8 cellular contexts compared by ENCODE assay signal in the genomic region with DNA sequence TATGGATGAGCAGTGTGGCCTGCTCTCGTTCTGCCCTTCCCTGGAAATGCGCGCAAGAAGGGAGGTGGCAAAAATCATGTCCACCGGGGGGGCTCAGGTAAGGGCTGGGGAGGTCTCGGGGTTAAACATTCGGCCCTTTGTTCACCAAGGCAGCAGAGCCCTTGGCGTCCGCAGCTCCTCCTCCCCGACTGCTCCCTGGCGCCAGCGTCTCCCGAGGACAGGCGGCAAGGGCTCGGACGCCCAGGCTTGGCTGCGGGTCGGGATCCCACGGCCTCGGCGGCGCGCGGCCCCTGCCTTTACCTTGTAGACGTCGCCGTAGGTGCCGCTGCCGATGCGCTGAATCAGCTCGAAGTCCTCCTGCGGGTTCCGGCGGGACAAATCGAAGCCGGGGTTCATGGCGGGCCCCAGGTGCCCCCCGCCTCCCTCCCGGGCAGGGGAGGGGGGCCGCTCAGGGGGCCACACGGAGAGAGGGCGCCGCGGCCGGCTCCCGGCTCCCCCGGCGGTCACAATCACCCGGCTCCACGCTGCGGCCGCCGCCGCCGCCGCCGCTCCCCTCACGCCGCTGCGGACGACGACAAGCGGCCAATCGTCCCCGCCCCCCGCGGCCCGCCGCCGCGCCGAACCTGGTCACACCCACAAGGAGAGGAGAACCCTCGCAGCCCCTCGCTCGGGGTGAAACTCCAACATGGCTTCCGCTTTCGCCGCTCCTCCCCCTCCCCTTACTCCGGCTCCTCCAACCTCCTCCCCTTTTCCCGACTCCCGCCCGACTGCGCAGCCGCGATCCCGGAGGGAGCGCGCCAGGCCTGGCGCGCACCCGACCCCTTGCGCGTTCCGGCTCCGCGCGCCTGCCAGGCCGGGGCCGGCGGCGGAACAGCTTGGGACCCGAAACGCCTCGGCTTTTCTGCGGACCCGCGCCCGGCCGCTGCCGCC. TPM values are rescaled to one million over a fixed set of nuclear protein-coding genes. Genes with fewer than 3 reads are reported as not detected.
DNase-seq lines count a peak whose midpoint lies in the region; ATAC-seq, FAIRE-seq and TF ChIP-seq lines count a peak whose summit lies in the region.

A gene (minus strand): TSS at position 694 of the 930 bp plus-strand sequence. CDS start 298 bp downstream, at position 396.

- H3K4me3 ChIP-seq in mucosa of descending colon = peak within 1 kb of the TSS; percentile 66

- H3K4me1 ChIP-seq in mucosa of descending colon (ENCODE audit: low read depth) = peaks cover 20% of the 10 kb centered on the region

- no peaks in the 10 kb centered on the region for H3K9me3 ChIP-seq in mucosa of descending colon

- FAIRE-seq in D721Med (lab: Jason Lieb, UNC) = no peak

- ATAC-seq in GM21526 (IDR thresholded peaks at IDR 0.05; ENCODE audit: low FRiP score, unreplicated experiment) (peak; percentile 73), mucosa of descending colon (peak; percentile 92)

- peak within 1 kb of the TSS; percentile 84 for H3K27ac ChIP-seq in epithelial cell of prostate

- intact Hi-C loops in mucosa of descending colon (cut with DNase I, micrococcal nuclease) = no loop called here

- TF ChIP-seq CTCF in D721Med (IDR thresholded peaks at IDR 0.05; ENCODE audit: insufficient read depth, missing control alignments) (no peak), mucosa of descending colon (IDR thresholded peaks at IDR 0.05) (no peak)

- H3K36me3 ChIP-seq in mucosa of descending colon (ENCODE audit: low read depth) = no peaks in the 10 kb centered on the region

- DNase-seq in D721Med (ENCODE audit: insufficient read length, low spot score) (peak; percentile 80), HuH-7.5 (ENCODE audit: low spot score) (peak; percentile 81), OCI-M1 (lab: John Stamatoyannopoulos, UW) (peak; percentile 96), activated T-cell treated with anti-CD3 and anti-CD28 coated beads for 4 hours (peak; percentile 69), epithelial cell of prostate (ENCODE audit: low read depth, low spot score) (peak; percentile 72), mucosa of descending colon (peak; percentile 92 to 96 (median 94))
- DNase-seq in stimulated activated CD8-positive, alpha-beta memory T cell treated with anti-CD3 and anti-CD28 coated beads, Interleukin-4, amount 100 ng/mL, for 1 hour (ENCODE audit: low read depth in 2 of 2, low spot score in 1 of 2) = peak; percentile 39 to 58

RNA-seq across cellular contexts. Expression of the gene that starts here (rescaled TPM):
- total RNA-seq in mucosa of descending colon = 10 to 100 TPM; 32.7 to 50.4 (median 39.9) TPM

Comparison
In these comparisons a context has a peak if more than half of its experiments do, and no peak if none do; other contexts are left out.
1. Peak in every context shown above with its lines: DNase-seq, ATAC-seq, H3K4me3 ChIP-seq and H3K27ac ChIP-seq.